ENCODE assay signal across 26 cellular contexts in genomic region chr9:18194316-18194715, GRCh38.
"Had no signal": no experiment of that assay in that cellular context is flagged by ENCODE, and none has a peak within 500 bp of the region (broad histone marks: within the 10 kb centered on the region; RNA-seq: fewer than 3 reads in every experiment).

No MANE protein-coding gene starts in this region.

- H3K4me3 ChIP-seq: ascending aorta, breast epithelium, colonic mucosa, esophagus squamous epithelium, left lung, lower lobe of right lung, ovary, skin epidermis, testis, transverse colon had no signal

- FAIRE-seq: endometrium, frontal cortex had no signal

- ATAC-seq: activated CD4-positive, alpha-beta T cell treated with anti-CD3 and anti-CD28 coated beads for 36 hours; activated T-cell treated with anti-CD3 and anti-CD28 coated beads, Interleukin-2, amount 50 U/mL, for 72 hours; left lung; lower lobe of right lung; sciatic nerve; stimulated activated naive CD8-positive, alpha-beta T cell treated with anti-CD3 and anti-CD28 coated beads, Interleukin-15, Interleukin-2, amounts not matched to agents 100 U/mL and 50 U/mL, for 24 hours had no signal

- DNase-seq: activated B cell treated with CpG ODN at 0.5 μM for 24 hours; activated CD4-positive, alpha-beta T cell treated with anti-CD3 and anti-CD28 coated beads for 36 hours; activated effector memory CD4-positive, alpha-beta T cell treated with Interleukin-2 at 50 U/mL for 16 hours; activated naive CD4-positive, alpha-beta T cell treated with Interleukin-2 at 50 U/mL for 16 hours; activated T-cell treated with anti-CD3 and anti-CD28 coated beads for 4 hours; activated T-cell treated with anti-CD3 and anti-CD28 coated beads, Interleukin-2, amount 50 U/mL, for 72 hours; colonic mucosa; effector CD8-positive, alpha-beta T cell; esophagus squamous epithelium; left lung; lower lobe of right lung; nephron progenitor cell; ovary; retina; stimulated activated CD4-positive, alpha-beta T cell treated with anti-CD3 and anti-CD28 coated beads, Interleukin-12 subunit alpha, Interleukin-12 subunit beta, amount 100 ng/mL, for 4 hours; stimulated activated CD4-positive, alpha-beta T cell treated with anti-CD3 and anti-CD28 coated beads, Interleukin-4, amount 100 ng/mL, for 1 hour; stimulated activated naive CD8-positive, alpha-beta T cell treated with anti-CD3 and anti-CD28 coated beads, Interleukin-15, Interleukin-2, amounts not matched to agents 100 U/mL and 50 U/mL, for 24 hours; T-helper 1 cell; testis; transverse colon had no signal
